10 cellular contexts compared by ENCODE assay signal in genomic region chr10:64430690-64431323, GRCh38.
A peak's percentile ranks its signal among the peaks of the same experiment; 100 is the strongest.
DNase-seq lines count a peak whose midpoint lies in the region; ATAC-seq and TF ChIP-seq lines count a peak whose summit lies in the region.
"Had no signal": no experiment of that assay in that cellular context is flagged by ENCODE, and none has a peak within 500 bp of the region (broad histone marks: within the 10 kb centered on the region; RNA-seq: fewer than 3 reads in every experiment).

No MANE protein-coding gene starts in this region.

- H3K18ac ChIP-seq in IMR-90 (ENCODE audit: low read depth, low read length) = no peak overlapping the region

- H3K27me3 Mint-ChIP-seq in activated naive CD4-positive, alpha-beta T cell treated with anti-CD3 and anti-CD28 coated beads for 36 hours (ENCODE audit: low read depth) = no peaks in the 10 kb centered on the region

- dilution Hi-C loops in IMR-90 (cut with HindIII; ENCODE audit: low sequenced_read_pairs, unreplicated experiment) = no loop called here

- no peak overlapping the region for H4K8ac ChIP-seq in IMR-90 (ENCODE audit: low read depth in 2 of 2, low read length in 2 of 2)

- H3K23ac ChIP-seq in IMR-90 (ENCODE audit: low read depth, low read length) = no peak overlapping the region

- no CpG with 5 or more reads among the region's 2 CpGs for WGBS in IMR-90 (ENCODE audit: extremely low coverage in 2 of 2, insufficient read length in 1 of 2), 2 experiments
- WGBS in sigmoid colon, 2 donors = 35 to 41% methylated on average over 2 of the region's 2 CpGs

- H2AK5ac ChIP-seq in IMR-90 (ENCODE audit: low read depth, low read length) = no peak overlapping the region

- CTCF ChIA-PET in IMR-90 (lab: Yijun Ruan, JAX) = no interaction called here
- CTCF ChIA-PET in activated naive CD4-positive, alpha-beta T cell treated with anti-CD3 and anti-CD28 coated beads for 36 hours (lab: Charles Lee) = no interaction called here

- no peak overlapping the region for H3K4me3 Mint-ChIP-seq in activated naive CD4-positive, alpha-beta T cell treated with anti-CD3 and anti-CD28 coated beads for 36 hours

- H3K27ac Mint-ChIP-seq in activated naive CD4-positive, alpha-beta T cell treated with anti-CD3 and anti-CD28 coated beads for 36 hours = no peak overlapping the region

- H3K4me1 ChIP-seq in IMR-90 (ENCODE audit: control insufficient read depth, insufficient read depth, low read length) (no peaks in the 10 kb centered on the region), left lung (no peaks in the 10 kb centered on the region), sigmoid colon (no peaks in the 10 kb centered on the region)
- H3K4me1 ChIP-seq: pancreas had no signal

- intact Hi-C loops in IMR-90 (cut with micrococcal nuclease) (no loop called here), left lung (cut with DNase I) (no loop called here), sigmoid colon (cut with DNase I) (no loop called here)
- intact Hi-C loops in activated naive CD4-positive, alpha-beta T cell treated with anti-CD3 and anti-CD28 coated beads for 36 hours (cut with micrococcal nuclease) = no loop called here

- no peak overlapping the region for H4K5ac ChIP-seq in IMR-90 (ENCODE audit: low read depth, low read length)

- H2BK20ac ChIP-seq in IMR-90 (ENCODE audit: low read depth, low read length) = no peak overlapping the region

- H3K9me3 ChIP-seq in IMR-90 (ENCODE audit: control insufficient read depth, insufficient read depth, low read length) (no peaks in the 10 kb centered on the region), left lung (peaks cover 0 to 5% of the 10 kb centered on the region in 2 donors), sigmoid colon (no peaks in the 10 kb centered on the region)
- H3K9me3 ChIP-seq: pancreas, thoracic aorta had no signal

- no peak overlapping the region for H3K4me3 ChIP-seq in IMR-90 (ENCODE audit: insufficient read depth, low read depth, low read length)
- H3K4me3 ChIP-seq in left lung = no peak overlapping the region
- H3K4me3 ChIP-seq in sigmoid colon = no peak overlapping the region
- H3K4me3 ChIP-seq: pancreas, thoracic aorta had no signal

- peak; percentile 32 for ATAC-seq in IMR-90 (ENCODE audit: low read depth)
- ATAC-seq in left lung = peak; percentile 13
- ATAC-seq in GM21423 (IDR thresholded peaks at IDR 0.05; ENCODE audit: unreplicated experiment) = no peak
- no peak for ATAC-seq in HG03139 (IDR thresholded peaks at IDR 0.05; ENCODE audit: unreplicated experiment)

- H4K20me1 ChIP-seq in IMR-90 (ENCODE audit: insufficient read depth, low read length) = no peaks in the 10 kb centered on the region

- TF ChIP-seq CTCF in IMR-90 (conservative IDR thresholded peaks at IDR 0.05; ENCODE audit: low read depth, low read length) = no peak
- no peak for TF ChIP-seq CTCF in left lung (IDR thresholded peaks at IDR 0.05)
- TF ChIP-seq CTCF in sigmoid colon (IDR thresholded peaks at IDR 0.05) = no peak

- no peaks in the 10 kb centered on the region for H3K9me3 Mint-ChIP-seq in activated naive CD4-positive, alpha-beta T cell treated with anti-CD3 and anti-CD28 coated beads for 36 hours

- H3K4me2 ChIP-seq in IMR-90 (ENCODE audit: low read depth, low read length) = no peak overlapping the region

- DNase-seq in D341Med (ENCODE audit: low spot score) (peak; percentile 26), IMR-90 (no peak), astrocyte of the hippocampus (ENCODE audit: low read depth, low spot score) (peak; percentile 51), left lung (no peak), sigmoid colon (no peak)
- DNase-seq in activated naive CD4-positive, alpha-beta T cell treated with anti-CD3 and anti-CD28 coated beads for 36 hours = no peak
- DNase-seq: pancreas had no signal

- no peaks in the 10 kb centered on the region for H3K36me3 Mint-ChIP-seq in activated naive CD4-positive, alpha-beta T cell treated with anti-CD3 and anti-CD28 coated beads for 36 hours (ENCODE audit: low read depth)

- no peak overlapping the region for H4K91ac ChIP-seq in IMR-90 (ENCODE audit: insufficient read depth, low read depth, low read length)

- H3K9me1 ChIP-seq in IMR-90 (ENCODE audit: insufficient read depth, low read length) = no peaks in the 10 kb centered on the region

- H2BK5ac ChIP-seq in IMR-90 (ENCODE audit: low read depth, low read length, poor library complexity, severe bottlenecking) = no peak overlapping the region

- no peak for TF ChIP-seq RAD21 in IMR-90 (IDR thresholded peaks at IDR 0.05; ENCODE audit: low read length)

- no peak overlapping the region for H3K14ac ChIP-seq in IMR-90 (replicated peaks; ENCODE audit: low read depth, low read length)

- H3K56ac ChIP-seq in IMR-90 (ENCODE audit: extremely low read depth, insufficient read depth, low read length) = no peak overlapping the region

- H3K27ac ChIP-seq in IMR-90 (ENCODE audit: insufficient read depth, low read length) (no peak overlapping the region), left lung (no peak overlapping the region), sigmoid colon (no peak overlapping the region)
- H3K27ac ChIP-seq: pancreas, thoracic aorta had no signal

- no peak overlapping the region for H3K4ac ChIP-seq in IMR-90 (ENCODE audit: low read depth, low read length)

- H2AFZ ChIP-seq in IMR-90 (replicated peaks; ENCODE audit: low read length, poor library complexity) = no peak overlapping the region

- H3K36me3 ChIP-seq in IMR-90 (ENCODE audit: control insufficient read depth, insufficient read depth, low read length) (no peaks in the 10 kb centered on the region), left lung (no peaks in the 10 kb centered on the region), sigmoid colon (no peaks in the 10 kb centered on the region)
- H3K36me3 ChIP-seq: pancreas, thoracic aorta had no signal

- no peak overlapping the region for H2BK120ac ChIP-seq in IMR-90 (ENCODE audit: low read depth, low read length)

- H3K79me1 ChIP-seq in IMR-90 (ENCODE audit: low read depth in 1 of 2, low read length in 2 of 2) = no peaks in the 10 kb centered on the region

- in situ Hi-C loops in IMR-90 (cut with MboI; ENCODE audit: low sequenced_read_pairs) = no loop called here

- TF ChIP-seq POLR2A in IMR-90 (IDR thresholded peaks at IDR 0.05; ENCODE audit: low read depth, low read length) (no peak), sigmoid colon (IDR thresholded peaks at IDR 0.05) (no peak)

- BruUV-seq in IMR-90 (replicated peaks; lab: Mats Ljungman, UMichigan) = no TSS peak

- H2BK15ac ChIP-seq in IMR-90 (ENCODE audit: low read depth, low read length) = no peak overlapping the region

- H3K4me1 Mint-ChIP-seq in activated naive CD4-positive, alpha-beta T cell treated with anti-CD3 and anti-CD28 coated beads for 36 hours (ENCODE audit: low read depth) = no peaks in the 10 kb centered on the region

- no peaks in the 10 kb centered on the region for H3K27me3 ChIP-seq in IMR-90 (ENCODE audit: control insufficient read depth, insufficient read depth, low read length)
- no peaks in the 10 kb centered on the region for H3K27me3 ChIP-seq in left lung
- H3K27me3 ChIP-seq in sigmoid colon = no peaks in the 10 kb centered on the region
- H3K27me3 ChIP-seq: pancreas had no signal

- no peak overlapping the region for H3K9ac ChIP-seq in IMR-90 (ENCODE audit: low read depth, low read length)

- no peak overlapping the region for H2AK9ac ChIP-seq in IMR-90 (replicated peaks; ENCODE audit: low read depth, low read length, poor library complexity)

- POLR2A ChIA-PET in IMR-90 (lab: Charles Lee; ENCODE audit: unreplicated experiment) = no interaction called here

- no peak for TF ChIP-seq EP300 in sigmoid colon (IDR thresholded peaks at IDR 0.05)

TF ChIP-seq in IMR-90, 13 proteins besides CTCF, POLR2A, EP300 and RAD21:
- no peak for TF ChIP-seq RFX5 (IDR thresholded peaks at IDR 0.05; ENCODE audit: low read depth, low read length)
- TF ChIP-seq CEBPB (IDR thresholded peaks at IDR 0.05; ENCODE audit: low read depth, low read length) = no peak
- no peak for TF ChIP-seq FOS (IDR thresholded peaks at IDR 0.05; ENCODE audit: low read depth, low read length)
- no peak for TF ChIP-seq ELK1 (IDR thresholded peaks at IDR 0.05; ENCODE audit: borderline replicate concordance, low read depth, low read length)
- TF ChIP-seq CHD1 (IDR thresholded peaks at IDR 0.05; ENCODE audit: low read depth, low read length) = no peak
- TF ChIP-seq RCOR1 (IDR thresholded peaks at IDR 0.05; ENCODE audit: insufficient replicate concordance, low read length) = no peak
- TF ChIP-seq MAFK (IDR thresholded peaks at IDR 0.05; ENCODE audit: low read depth, low read length) = no peak
- TF ChIP-seq USF2 (IDR thresholded peaks at IDR 0.05; ENCODE audit: low read depth, low read length) = no peak
- no peak for TF ChIP-seq NFE2L2 (IDR thresholded peaks at IDR 0.05; ENCODE audit: low read depth, low read length)
TF ChIP-seq in IMR-90: peak in this region for 0.

Comparison
In these comparisons a context has a peak if more than half of its experiments do, and no peak if none do; other contexts are left out.
1. DNase-seq: peak in D341Med (single experiment) and astrocyte of the hippocampus (single experiment); none in IMR-90 (single experiment), left lung (0 of 2), sigmoid colon (single experiment) and activated naive CD4-positive, alpha-beta T cell treated with anti-CD3 and anti-CD28 coated beads for 36 hours (single experiment).
2. ATAC-seq: peak in IMR-90 (single experiment) and left lung (single experiment); none in GM21423 (single experiment) and HG03139 (single experiment).